ENCODE assay signal across 8 cellular contexts in the genomic region with DNA sequence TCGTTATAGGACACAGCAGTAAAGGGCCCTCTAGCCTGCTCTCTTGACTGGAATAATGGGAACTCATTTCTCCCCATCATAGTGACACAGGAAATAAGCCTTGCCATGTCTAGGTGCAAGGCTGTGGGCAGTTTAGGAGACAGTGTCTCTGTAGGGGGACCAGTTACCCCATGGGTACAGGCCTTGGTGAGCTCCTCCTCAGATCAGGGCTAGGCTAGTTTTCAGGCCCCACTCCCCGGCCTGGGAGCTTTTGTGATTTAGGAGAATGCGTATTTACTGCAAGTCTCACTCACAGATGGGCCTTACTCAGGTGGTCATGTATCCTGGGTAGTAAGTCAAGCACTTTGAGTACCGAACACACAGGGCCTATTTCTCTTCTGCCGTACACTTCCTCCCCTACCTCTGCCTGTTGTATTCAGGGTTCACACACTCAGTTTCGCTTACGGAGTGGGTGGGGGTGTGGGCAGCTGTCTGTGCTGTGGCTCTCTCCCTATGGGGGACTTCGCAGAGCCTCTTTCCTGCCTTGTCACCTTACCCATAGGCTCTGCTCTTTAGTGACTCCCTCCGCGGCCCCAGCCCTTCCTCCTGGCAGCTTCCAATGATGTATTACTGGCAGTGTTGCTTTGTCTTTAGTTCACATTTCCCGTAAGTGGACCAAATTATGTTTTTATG. TPM values are rescaled to one million over a fixed set of nuclear protein-coding genes. Genes with fewer than 3 reads are reported as not detected.
A peak's percentile ranks its signal among the peaks of the same experiment; 100 is the strongest.
DNase-seq lines count a peak whose midpoint lies in the region; ATAC-seq and TF ChIP-seq lines count a peak whose summit lies in the region.

No MANE protein-coding gene starts in this region.

- DNase-seq in activated naive CD8-positive, alpha-beta T cell treated with anti-CD3 and anti-CD28 coated beads, Interleukin-2, amount 50 U/mL, for 24 hours: peak; percentile 68
- peak; percentile 38 for DNase-seq in stimulated activated CD4-positive, alpha-beta T cell treated with anti-CD3 and anti-CD28 coated beads, Interleukin-12 subunit alpha, Interleukin-12 subunit beta, amount 100 ng/mL, for 4 hours
- DNase-seq in MCF 10A (ENCODE audit: unreplicated experiment) (no peak), T1000 (lab: John Stamatoyannopoulos, UW) (no peak), coronary artery (ENCODE audit: low spot score) (no peak), left lobe of liver (ENCODE audit: low spot score) (no peak)

- intact Hi-C loops in MCF 10A (cut with micrococcal nuclease): no loop called here

- H3K9me3 Mint-ChIP-seq in IgD-negative memory B cell (no peaks in the 10 kb centered on the region), MCF 10A (ENCODE audit: unreplicated experiment) (no peaks in the 10 kb centered on the region)
- no peaks in the 10 kb centered on the region for H3K9me3 Mint-ChIP-seq in activated naive CD8-positive, alpha-beta T cell treated with anti-CD3 and anti-CD28 coated beads, Interleukin-2, amount 50 U/mL, for 24 hours

- CTCF ChIA-PET in MCF 10A (lab: Yijun Ruan, JAX): interaction anchor here (0.9 kb wide), 1 partner anchor 12 kb away, joined by 7 read pairs; no protein-coding TSS in a partner anchor

- BruUV-seq in MCF 10A (replicated peaks; lab: Mats Ljungman, UMichigan): no TSS peak

- H3K27me3 Mint-ChIP-seq in IgD-negative memory B cell (no peaks in the 10 kb centered on the region), MCF 10A (ENCODE audit: insufficient read depth, unreplicated experiment) (no peaks in the 10 kb centered on the region)
- no peaks in the 10 kb centered on the region for H3K27me3 Mint-ChIP-seq in activated naive CD8-positive, alpha-beta T cell treated with anti-CD3 and anti-CD28 coated beads, Interleukin-2, amount 50 U/mL, for 24 hours

- POLR2A ChIA-PET in MCF 10A (lab: Yijun Ruan, JAX): interaction anchor here (0.6 kb wide), 1 partner anchor 309 kb away, joined by 4 read pairs; a partner anchor contains a TSS

- peak overlapping the region in 1 of 2 donors; percentile 9 for H3K27ac ChIP-seq in coronary artery

- TF ChIP-seq CTCF in MCF 10A (IDR thresholded peaks at IDR 0.05; ENCODE audit: unreplicated experiment): no peak
- no peak for TF ChIP-seq CTCF in coronary artery (IDR thresholded peaks at IDR 0.05)

- H3K4me3 ChIP-seq in coronary artery: no peak overlapping the region

- H3K4me1 Mint-ChIP-seq in IgD-negative memory B cell: peaks cover 28 to 50% (median 44%) of the 10 kb centered on the region in 3 donors
- H3K4me1 Mint-ChIP-seq in activated naive CD8-positive, alpha-beta T cell treated with anti-CD3 and anti-CD28 coated beads, Interleukin-2, amount 50 U/mL, for 24 hours: peaks cover 54% of the 10 kb centered on the region
- peaks cover 11% of the 10 kb centered on the region for H3K4me1 Mint-ChIP-seq in MCF 10A (ENCODE audit: insufficient read depth, unreplicated experiment)

- peak; percentile 89 for ATAC-seq in GM19463 (IDR thresholded peaks at IDR 0.05; ENCODE audit: unreplicated experiment)
- peak; percentile 98 for ATAC-seq in activated naive CD8-positive, alpha-beta T cell treated with anti-CD3 and anti-CD28 coated beads, Interleukin-2, amount 50 U/mL, for 24 hours
- ATAC-seq in left lobe of liver: no peak

- peak overlapping the region in 2 of 3 donors; percentile 73 to 92 for H3K27ac Mint-ChIP-seq in IgD-negative memory B cell
- H3K27ac Mint-ChIP-seq in activated naive CD8-positive, alpha-beta T cell treated with anti-CD3 and anti-CD28 coated beads, Interleukin-2, amount 50 U/mL, for 24 hours: peak overlapping the region; percentile 85
- no peak overlapping the region for H3K27ac Mint-ChIP-seq in MCF 10A (ENCODE audit: low read depth, unreplicated experiment)

- H3K36me3 Mint-ChIP-seq in IgD-negative memory B cell (peaks cover under 1% of the 10 kb centered on the region), MCF 10A (ENCODE audit: insufficient read depth, unreplicated experiment) (peaks cover 20% of the 10 kb centered on the region)
- H3K36me3 Mint-ChIP-seq in activated naive CD8-positive, alpha-beta T cell treated with anti-CD3 and anti-CD28 coated beads, Interleukin-2, amount 50 U/mL, for 24 hours (ENCODE audit: low read depth): peaks cover 13% of the 10 kb centered on the region

- H3K4me3 Mint-ChIP-seq in IgD-negative memory B cell: peak overlapping the region in 2 of 4 donors; percentile 28 to 75
- H3K4me3 Mint-ChIP-seq in activated naive CD8-positive, alpha-beta T cell treated with anti-CD3 and anti-CD28 coated beads, Interleukin-2, amount 50 U/mL, for 24 hours: peak overlapping the region; percentile 45
- H3K4me3 Mint-ChIP-seq in MCF 10A (ENCODE audit: unreplicated experiment): no peak overlapping the region

RNA-seq across cellular contexts. Expression of a gene that starts 34.2 kb away (rescaled TPM):
- 6.3 TPM for polyA plus RNA-seq in IgD-negative memory B cell
- total RNA-seq in MCF 10A (2022) (30.7 and 31.3 TPM in 2 replicates), left lobe of liver (10.6 TPM)

Comparison
In these comparisons a context has a peak if more than half of its experiments do, and no peak if none do; other contexts are left out.
1. DNase-seq: peak in activated naive CD8-positive, alpha-beta T cell treated with anti-CD3 and anti-CD28 coated beads, Interleukin-2, amount 50 U/mL, for 24 hours (single experiment) and stimulated activated CD4-positive, alpha-beta T cell treated with anti-CD3 and anti-CD28 coated beads, Interleukin-12 subunit alpha, Interleukin-12 subunit beta, amount 100 ng/mL, for 4 hours (single experiment); none in MCF 10A (single experiment), T1000 (single experiment), coronary artery (single experiment) and left lobe of liver (single experiment).